Comparison of ENCODE assay signal across 8 cellular contexts in genomic region chr2:198127627-198128026, GRCh38.
DNase-seq lines count a peak whose midpoint lies in the region; ATAC-seq and TF ChIP-seq lines count a peak whose summit lies in the region.

No MANE protein-coding gene starts in this region.

- H3K4me1 ChIP-seq in iPS DF 6.9 (ENCODE audit: control insufficient read depth, insufficient read depth, low read length), result no peaks in the 10 kb centered on the region

- no peaks in the 10 kb centered on the region for H3K9me3 ChIP-seq in iPS DF 6.9 (ENCODE audit: control insufficient read depth, insufficient read depth, low read length)

- no peak for DNase-seq in BJ (ENCODE audit: low read depth)
- peak; percentile 23 for DNase-seq in GM19240 (ENCODE audit: insufficient read length, low spot score)
- DNase-seq in KG1 (lab: John Stamatoyannopoulos, UW), result peak; percentile 3
- DNase-seq in SKM-1 treated with dmso at 0.1 percent for 144 hours (lab: John Stamatoyannopoulos, UW; ENCODE audit: unreplicated experiment), result peak; percentile 49
- peak; percentile 71 for DNase-seq in astrocyte of the spinal cord (ENCODE audit: low read depth, low spot score)
- peak; percentile 20 for DNase-seq in iPS DF 6.9 (ENCODE audit: low read depth, low spot score)
- DNase-seq in stimulated activated CD4-positive, alpha-beta T cell treated with anti-CD3 and anti-CD28 coated beads, Interleukin-1b, Interleukin-23, amount 100 ng/mL, for 24 hours (ENCODE audit: low read depth in 4 of 4, low spot score in 1 of 4), result peak; percentile 1 to 20 (median 8)

- POLR2A ChIA-PET in BJ (lab: Charles Lee), result no interaction called here

- CTCF ChIA-PET in BJ (lab: Yijun Ruan, JAX), result interaction anchor here (0.8 to 2.4 kb wide), 13 partner anchors 8 to 1045 kb away, joined by 3 to 9 read pairs (median 3); partner anchors contain the start of gene PLCL1

- peak; percentile 66 for TF ChIP-seq CTCF in BJ (IDR thresholded peaks at IDR 0.05; ENCODE audit: insufficient read depth, low read depth, low read length)
- TF ChIP-seq CTCF in astrocyte of the spinal cord (IDR thresholded peaks at IDR 0.05; ENCODE audit: low read depth, low read length), result peak; percentile 68

- no peak overlapping the region for H3K4me3 ChIP-seq in BJ (ENCODE audit: low read depth, low read length)
- H3K4me3 ChIP-seq in astrocyte of the spinal cord (ENCODE audit: low read depth, low read length), result no peak overlapping the region
- no peak overlapping the region for H3K4me3 ChIP-seq in iPS DF 6.9 (ENCODE audit: low read length)

- no peak for ATAC-seq in HG03460 (IDR thresholded peaks at IDR 0.05; ENCODE audit: unreplicated experiment)

- no CpG with 5 or more reads among the region's 1 CpG for WGBS in iPS DF 6.9 (ENCODE audit: insufficient coverage, insufficient read length)

- H3K27me3 ChIP-seq in BJ (ENCODE audit: control insufficient read depth, insufficient read depth, low read length), result no peaks in the 10 kb centered on the region
- no peaks in the 10 kb centered on the region for H3K27me3 ChIP-seq in iPS DF 6.9 (ENCODE audit: control insufficient read depth, insufficient read depth, low read length)

- H3K36me3 ChIP-seq in BJ (ENCODE audit: control insufficient read depth, insufficient read depth, low read length) (no peaks in the 10 kb centered on the region), iPS DF 6.9 (ENCODE audit: control insufficient read depth, insufficient read depth, low read length) (no peaks in the 10 kb centered on the region)

- in situ Hi-C loops in astrocyte of the spinal cord (cut with HindIII; ENCODE audit: low sequenced_read_pairs), result no loop called here

- no peak overlapping the region for H3K27ac ChIP-seq in iPS DF 6.9 (ENCODE audit: low read length)
